In genomic region chr11:18010977-18011586, GRCh38 we compare ENCODE assay signal across 1 cellular context.
TF ChIP-seq lines count a peak whose summit lies in the region.

No MANE protein-coding gene starts in this region.

TF ChIP-seq in K562, 482 proteins besides CTCF, POLR2A, EP300 and RAD21 (continued from another document):
- TF ChIP-seq ZNF280B (CRISPR knock-in tag; IDR thresholded peaks at IDR 0.05) (no peak), PRDM10 (IDR thresholded peaks at IDR 0.05; ENCODE audit: partially characterized antibody) (peak; percentile 35), BHLHE40 (IDR thresholded peaks at IDR 0.05; ENCODE audit: low read length) (peak; percentile 43; the same call in 1 of the 2 replicates), JUND (IDR thresholded peaks at IDR 0.05; ENCODE audit: borderline replicate concordance, low read depth, low read length) (peak; percentile 17; the same call in 1 of the 2 replicates), JUND (tag; IDR thresholded peaks at IDR 0.05; ENCODE audit: borderline replicate concordance, low read depth, low read length) (peak; percentile 67; the same call in 2 of the 3 replicates), MTA3 (IDR thresholded peaks at IDR 0.05; ENCODE audit: borderline replicate concordance) (no peak), NRF1 (conservative IDR thresholded peaks at IDR 0.05 in 1 of 2, IDR thresholded peaks at IDR 0.05 in 1 of 2) (peak; percentile 38 to 61), MYC (IDR thresholded peaks at IDR 0.05; ENCODE audit: low read depth, low read length) (peak; percentile 43; the same call in 1 of the 2 replicates), MYC (CRISPR knock-in tag; IDR thresholded peaks at IDR 0.05; ENCODE audit: borderline replicate concordance, low read depth) (no peak), ZBTB5 (IDR thresholded peaks at IDR 0.05) (no peak), E2F6 (IDR thresholded peaks at IDR 0.05; ENCODE audit: borderline replicate concordance in 1 of 2, extremely low read depth in 1 of 2, insufficient read depth in 1 of 2, insufficient read length in 1 of 2, low read depth in 1 of 2, low read length in 1 of 2, poor library complexity in 1 of 2, severe bottlenecking in 1 of 2) (peak in 1 of 2 experiments; percentile 62), KDM5B (IDR thresholded peaks at IDR 0.05; ENCODE audit: insufficient replicate concordance, low read depth, low read length) (peak; percentile 7), NCOA1 (IDR thresholded peaks at IDR 0.05; ENCODE audit: low read depth) (peak; percentile 61), LEF1 (IDR thresholded peaks at IDR 0.05) (0 out of 2 replicates have a peak, but pooled peaks have one; percentile 18), HMGXB4 (CRISPR knock-in tag; IDR thresholded peaks at IDR 0.05) (no peak), JUN (IDR thresholded peaks at IDR 0.05; ENCODE audit: borderline replicate concordance, low read depth, low read length) (0 out of 2 replicates have a peak, but pooled peaks have one; percentile 13), JUN (CRISPR knock-in tag; IDR thresholded peaks at IDR 0.05; ENCODE audit: borderline replicate concordance) (no peak)
